ENCODE assay signal across 14 cellular contexts in the genomic region with DNA sequence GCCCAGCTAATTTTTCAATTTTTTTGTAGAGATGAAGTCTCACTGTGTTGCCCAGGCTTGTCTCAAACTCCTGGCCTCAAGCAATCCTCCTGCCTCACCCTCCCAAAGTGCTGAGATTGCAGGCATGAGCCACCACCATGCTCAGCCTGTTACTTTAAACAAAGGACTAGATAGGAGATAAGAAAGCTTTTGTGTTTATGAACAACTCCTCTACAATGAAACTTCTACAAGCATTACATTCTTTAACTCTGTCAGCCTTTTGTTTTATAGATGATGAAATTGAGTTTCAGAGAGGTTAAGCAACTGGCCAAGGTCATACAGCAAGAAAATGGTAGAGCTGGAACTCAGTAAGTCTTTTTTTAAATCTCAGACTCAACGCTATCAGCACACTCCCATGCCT. TPM values are rescaled to one million over a fixed set of nuclear protein-coding genes. Genes with fewer than 3 reads are reported as not detected.
"Had no signal": no experiment of that assay in that cellular context is flagged by ENCODE, and none has a peak within 500 bp of the region (broad histone marks: within the 10 kb centered on the region; RNA-seq: fewer than 3 reads in every experiment).

No MANE protein-coding gene starts in this region.

- H3K27ac Mint-ChIP-seq: naive B cell had no signal

- H3K9me3 Mint-ChIP-seq: activated T-cell treated with anti-CD3 and anti-CD28 coated beads, Interleukin-2, amount 50 U/mL, for 4 hours had no signal

- ATAC-seq: esophagus mucosa; left cardiac atrium; lower lobe of right lung; pancreas; stimulated activated naive B cell treated with anti-CD40 and anti-IgM and Interleukin-4, amounts not matched to agents 10 μg/mL and 1 μg/mL and 100 μg/mL, for 72 hours had no signal

- H3K4me1 ChIP-seq: ascending aorta, lower lobe of right lung, pancreas, thyroid gland had no signal

- H3K36me3 Mint-ChIP-seq: naive B cell; stimulated activated naive B cell treated with anti-CD40 and anti-IgM and Interleukin-4, amounts not matched to agents 10 μg/mL and 1 μg/mL and 100 μg/mL, for 72 hours had no signal

- DNase-seq: activated CD4-positive, alpha-beta T cell treated with anti-CD3 and anti-CD28 coated beads, Interleukin-2, amount 50 U/mL, for 4 hours; activated CD4-positive, CD25-positive, alpha-beta regulatory T cell treated with anti-CD3 and anti-CD28 coated beads, Interleukin-2, amount 50 U/mL, for 72 hours; activated gamma-delta T cell; activated T-cell treated with anti-CD3 and anti-CD28 coated beads, Interleukin-2, amount 50 U/mL, for 4 hours; dorsolateral prefrontal cortex; left cardiac atrium; lower lobe of right lung; naive B cell; pancreas; stimulated activated CD4-positive, alpha-beta T cell treated with anti-CD3 and anti-CD28 coated beads, Interleukin-2, amount 100 ng/mL, for 48 hours; stimulated activated naive B cell treated with anti-CD40 and anti-IgM and Interleukin-4, amounts not matched to agents 10 μg/mL and 1 μg/mL and 100 μg/mL, for 72 hours; thyroid gland had no signal

- H3K4me3 ChIP-seq: ascending aorta, dorsolateral prefrontal cortex, lower lobe of right lung, pancreas, thyroid gland had no signal

- H3K36me3 ChIP-seq: ascending aorta, lower lobe of right lung, pancreas, thyroid gland had no signal

- H3K4me3 Mint-ChIP-seq: activated T-cell treated with anti-CD3 and anti-CD28 coated beads, Interleukin-2, amount 50 U/mL, for 4 hours; naive B cell; stimulated activated naive B cell treated with anti-CD40 and anti-IgM and Interleukin-4, amounts not matched to agents 10 μg/mL and 1 μg/mL and 100 μg/mL, for 72 hours had no signal

- H3K27me3 ChIP-seq: ascending aorta, pancreas, thyroid gland had no signal

- H3K27ac ChIP-seq: ascending aorta, dorsolateral prefrontal cortex, lower lobe of right lung, pancreas, thyroid gland had no signal

- H3K9me3 ChIP-seq: ascending aorta, lower lobe of right lung, pancreas, thyroid gland had no signal

RNA-seq across cellular contexts. Expression of a gene that starts 22.7 kb away (rescaled TPM):
- total RNA-seq: ascending aorta, lower lobe of right lung had no signal
